Comparison of ENCODE assay signal across 8 cellular contexts in genomic region chr3:142724682-142725351, GRCh38. TPM values are rescaled to one million over a fixed set of nuclear protein-coding genes. Genes with fewer than 3 reads are reported as not detected.
A peak's percentile ranks its signal among the peaks of the same experiment; 100 is the strongest.
DNase-seq lines count a peak whose midpoint lies in the region; ATAC-seq, FAIRE-seq and TF ChIP-seq lines count a peak whose summit lies in the region.

No MANE protein-coding gene starts in this region.

- H3K27ac Mint-ChIP-seq in chondrocyte (ENCODE audit: unreplicated experiment) = peak overlapping the region; percentile 92

- H3K9me3 ChIP-seq in BE2C (no peaks in the 10 kb centered on the region), kidney (ENCODE audit: control insufficient read depth in 1 of 2, low read length in 2 of 2) (no peaks in the 10 kb centered on the region), smooth muscle cell (replicated peaks; ENCODE audit: low read depth) (no peaks in the 10 kb centered on the region)

- H3K36me3 ChIP-seq in BE2C (no peaks in the 10 kb centered on the region), kidney (ENCODE audit: control insufficient read depth in 1 of 2, insufficient read depth in 2 of 2, low read length in 2 of 2) (no peaks in the 10 kb centered on the region), smooth muscle cell (ENCODE audit: low read depth) (no peaks in the 10 kb centered on the region)

- H3K4me3 Mint-ChIP-seq in chondrocyte (ENCODE audit: unreplicated experiment) = peak overlapping the region; percentile 96

- no peak for TF ChIP-seq CTCF in BE2C (IDR thresholded peaks at IDR 0.05; ENCODE audit: low read depth, low read length)
- peak; percentile 51 for TF ChIP-seq CTCF in chondrocyte (IDR thresholded peaks at IDR 0.05)
- no peak for TF ChIP-seq CTCF in kidney (IDR thresholded peaks at IDR 0.05; ENCODE audit: borderline replicate concordance, extremely low read depth, insufficient read depth)
- no peak for TF ChIP-seq CTCF in smooth muscle cell (IDR thresholded peaks at IDR 0.05; ENCODE audit: borderline replicate concordance, insufficient read depth, poor library complexity, severe bottlenecking)

- peak overlapping the region; percentile 88 for H3K4me2 ChIP-seq in smooth muscle cell

- no peaks in the 10 kb centered on the region for H3K27me3 Mint-ChIP-seq in chondrocyte (ENCODE audit: low read depth)

- peak overlapping the region; percentile 34 to 56 for H3K27ac ChIP-seq in kidney (ENCODE audit: low read depth in 2 of 2, low read length in 2 of 2)
- H3K27ac ChIP-seq in smooth muscle cell (ENCODE audit: low read depth) = no peak overlapping the region

- intact Hi-C loops in kidney (cut with DNase I) = no loop called here

- H3K27me3 ChIP-seq in BE2C (no peaks in the 10 kb centered on the region), smooth muscle cell (ENCODE audit: low read depth) (no peaks in the 10 kb centered on the region)

- H3K79me2 ChIP-seq in smooth muscle cell (ENCODE audit: low read depth) = peaks cover 31% of the 10 kb centered on the region

- 1% methylated on average over 34 of the region's 35 CpGs for WGBS in smooth muscle cell (ENCODE audit: low lambda C conversion rate)

- H3K9ac ChIP-seq in kidney (ENCODE audit: low read length in 2 of 2) (peak overlapping the region; percentile 49 to 74), smooth muscle cell (ENCODE audit: low read depth) (peak overlapping the region; percentile 60)

- no peak for FAIRE-seq in kidney (lab: Jason Lieb, UNC)

- no peaks in the 10 kb centered on the region for H3F3A ChIP-seq in smooth muscle cell (ENCODE audit: low read depth)

- peaks cover 18% of the 10 kb centered on the region for H3K4me1 Mint-ChIP-seq in chondrocyte (ENCODE audit: low read depth)

- no peaks in the 10 kb centered on the region; the same call in 1 of the 2 replicates for H3K4me1 ChIP-seq in BE2C
- H3K4me1 ChIP-seq in kidney (ENCODE audit: control insufficient read depth in 1 of 2, insufficient read depth in 1 of 2, low read depth in 1 of 2, low read length in 2 of 2) = peaks cover 0 to 2% of the 10 kb centered on the region in 2 donors
- H3K4me1 ChIP-seq in smooth muscle cell (ENCODE audit: low read depth) = peaks cover 15% of the 10 kb centered on the region

- peak overlapping the region; percentile 58 for H2AFZ ChIP-seq in smooth muscle cell (ENCODE audit: low read depth)

- peaks cover 3% of the 10 kb centered on the region for H3K36me3 Mint-ChIP-seq in chondrocyte (ENCODE audit: low read depth)

- H3K4me3 ChIP-seq in BE2C (ENCODE audit: low read depth, low read length) (peak overlapping the region; percentile 99), kidney (ENCODE audit: low read length in 2 of 2) (peak overlapping the region; percentile 86 to 88), smooth muscle cell (peak overlapping the region; percentile 66)

- H4K20me1 ChIP-seq in smooth muscle cell (ENCODE audit: low read depth) = no peaks in the 10 kb centered on the region

- DNase-seq in BE2C (peak; percentile 61), HK-2 (ENCODE audit: unreplicated experiment) (peak; percentile 82), SK-N-DZ (ENCODE audit: low spot score) (peak; percentile 80), chondrocyte (ENCODE audit: low spot score) (no peak), kidney (peak; percentile 76), smooth muscle cell (lab: John Stamatoyannopoulos, UW; ENCODE audit: unreplicated experiment) (peak; percentile 20), NOMO-1 (lab: John Stamatoyannopoulos, UW; ENCODE audit: unreplicated experiment in 2 of 2) (no peak)

- H3K9me3 Mint-ChIP-seq in chondrocyte (ENCODE audit: low read depth) = peaks cover 7% of the 10 kb centered on the region

- peak; percentile 16 for ATAC-seq in GM19328 (IDR thresholded peaks at IDR 0.05; ENCODE audit: unreplicated experiment)

RNA-seq across cellular contexts. Expression of gene TRPC1, which starts 1.0 kb away (rescaled TPM):
- polyA plus RNA-seq in BE2C (2012; ENCODE audit: insufficient read depth, insufficient read length, low read depth) = 3.1 TPM
- polyA plus RNA-seq in SK-N-DZ (2014; cell fraction: cytosol; rRNA removed) = 8.6 and 13.5 TPM in 2 replicates
- 25.0 and 34.5 TPM in 2 replicates for polyA plus RNA-seq in SK-N-DZ (2014; cell fraction: nucleus; rRNA removed)
- total RNA-seq in chondrocyte = 15.1 to 20.1 TPM (median 16.4 TPM) in 3 replicates
- 13.2 TPM for total RNA-seq in kidney
- polyA plus RNA-seq in kidney (ENCODE audit: insufficient read depth, low read depth, low replicate concordance) = 3.2 TPM
- 26.8 and 36.5 TPM in 2 replicates for total RNA-seq in smooth muscle cell
- 3.5 and 6.2 TPM in 2 replicates for polyA plus RNA-seq in smooth muscle cell

Comparison
In these comparisons a context has a peak if more than half of its experiments do, and no peak if none do; other contexts are left out.
1. DNase-seq: peak in BE2C (single experiment), HK-2 (single experiment), SK-N-DZ (single experiment), kidney (single experiment) and smooth muscle cell (single experiment); none in chondrocyte (single experiment) and NOMO-1 (0 of 2).
2. Peak in every context shown above with its lines, with median percentiles within 50 percentile points of each other: H3K4me3 ChIP-seq.